In the genomic region with DNA sequence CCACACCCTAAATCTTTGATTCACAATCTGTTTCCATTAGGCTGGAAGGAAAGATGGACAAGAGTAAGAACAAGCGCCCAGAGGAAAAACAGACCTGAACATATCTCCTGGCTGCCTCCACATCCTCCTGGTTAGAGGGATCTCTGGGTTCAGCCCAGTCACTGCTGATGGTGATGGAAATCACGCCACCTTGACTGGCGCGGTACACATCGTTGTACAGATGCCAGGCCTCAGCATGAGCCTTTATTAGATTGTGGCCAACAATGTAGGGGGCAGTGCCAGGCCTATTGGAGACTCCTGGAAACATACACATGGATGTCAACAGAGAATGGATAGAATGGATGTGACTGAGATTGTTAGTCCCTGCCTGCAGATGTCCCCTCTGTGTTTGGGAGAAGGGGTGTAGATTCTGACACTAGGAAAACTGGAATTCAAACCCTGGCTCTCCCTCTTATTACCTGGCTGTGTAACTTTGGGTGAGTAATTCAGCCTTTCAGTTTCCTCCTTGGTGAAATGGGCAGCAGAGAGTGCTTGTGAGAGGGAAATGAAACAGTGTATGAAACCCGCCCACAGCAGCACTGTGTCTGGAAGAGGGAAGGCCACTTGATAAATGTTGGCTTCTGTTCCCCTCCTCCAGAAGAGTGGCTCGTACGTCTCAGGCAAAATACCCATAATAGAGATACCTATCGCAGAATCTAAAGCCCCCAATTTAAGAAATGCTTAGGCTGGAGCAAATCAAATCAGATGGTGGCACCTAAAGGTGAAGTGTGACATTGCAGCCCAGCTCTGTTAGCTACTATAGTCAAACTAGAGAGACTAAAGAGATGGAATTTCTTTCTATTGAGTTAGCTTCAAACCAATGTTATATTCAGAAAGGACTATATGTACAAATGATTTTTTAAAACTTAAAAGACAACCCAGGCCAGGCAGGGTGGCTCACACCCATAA, we compare ENCODE assay signal across 1 cellular context.
TF ChIP-seq lines count a peak whose summit lies in the region.

No MANE protein-coding gene starts in this region.

TF ChIP-seq in GM12878, 131 proteins besides CTCF, POLR2A, EP300 and RAD21:
- TF ChIP-seq, protein P1, sequence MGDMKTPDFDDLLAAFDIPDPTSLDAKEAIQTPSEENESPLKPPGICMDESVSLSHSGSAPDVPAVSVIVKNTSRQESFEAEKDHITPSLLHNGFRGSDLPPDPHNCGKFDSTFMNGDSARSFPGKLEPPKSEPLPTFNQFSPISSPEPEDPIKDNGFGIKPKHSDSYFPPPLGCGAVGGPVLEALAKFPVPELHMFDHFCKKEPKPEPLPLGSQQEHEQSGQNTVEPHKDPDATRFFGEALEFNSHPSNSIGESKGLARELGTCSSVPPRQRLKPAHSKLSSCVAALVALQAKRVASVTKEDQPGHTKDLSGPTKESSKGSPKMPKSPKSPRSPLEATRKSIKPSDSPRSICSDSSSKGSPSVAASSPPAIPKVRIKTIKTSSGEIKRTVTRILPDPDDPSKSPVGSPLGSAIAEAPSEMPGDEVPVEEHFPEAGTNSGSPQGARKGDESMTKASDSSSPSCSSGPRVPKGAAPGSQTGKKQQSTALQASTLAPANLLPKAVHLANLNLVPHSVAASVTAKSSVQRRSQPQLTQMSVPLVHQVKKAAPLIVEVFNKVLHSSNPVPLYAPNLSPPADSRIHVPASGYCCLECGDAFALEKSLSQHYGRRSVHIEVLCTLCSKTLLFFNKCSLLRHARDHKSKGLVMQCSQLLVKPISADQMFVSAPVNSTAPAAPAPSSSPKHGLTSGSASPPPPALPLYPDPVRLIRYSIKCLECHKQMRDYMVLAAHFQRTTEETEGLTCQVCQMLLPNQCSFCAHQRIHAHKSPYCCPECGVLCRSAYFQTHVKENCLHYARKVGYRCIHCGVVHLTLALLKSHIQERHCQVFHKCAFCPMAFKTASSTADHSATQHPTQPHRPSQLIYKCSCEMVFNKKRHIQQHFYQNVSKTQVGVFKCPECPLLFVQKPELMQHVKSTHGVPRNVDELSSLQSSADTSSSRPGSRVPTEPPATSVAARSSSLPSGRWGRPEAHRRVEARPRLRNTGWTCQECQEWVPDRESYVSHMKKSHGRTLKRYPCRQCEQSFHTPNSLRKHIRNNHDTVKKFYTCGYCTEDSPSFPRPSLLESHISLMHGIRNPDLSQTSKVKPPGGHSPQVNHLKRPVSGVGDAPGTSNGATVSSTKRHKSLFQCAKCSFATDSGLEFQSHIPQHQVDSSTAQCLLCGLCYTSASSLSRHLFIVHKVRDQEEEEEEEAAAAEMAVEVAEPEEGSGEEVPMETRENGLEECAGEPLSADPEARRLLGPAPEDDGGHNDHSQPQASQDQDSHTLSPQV (IDR thresholded peaks at IDR 0.05), result no peak
- TF ChIP-seq, protein P2, sequence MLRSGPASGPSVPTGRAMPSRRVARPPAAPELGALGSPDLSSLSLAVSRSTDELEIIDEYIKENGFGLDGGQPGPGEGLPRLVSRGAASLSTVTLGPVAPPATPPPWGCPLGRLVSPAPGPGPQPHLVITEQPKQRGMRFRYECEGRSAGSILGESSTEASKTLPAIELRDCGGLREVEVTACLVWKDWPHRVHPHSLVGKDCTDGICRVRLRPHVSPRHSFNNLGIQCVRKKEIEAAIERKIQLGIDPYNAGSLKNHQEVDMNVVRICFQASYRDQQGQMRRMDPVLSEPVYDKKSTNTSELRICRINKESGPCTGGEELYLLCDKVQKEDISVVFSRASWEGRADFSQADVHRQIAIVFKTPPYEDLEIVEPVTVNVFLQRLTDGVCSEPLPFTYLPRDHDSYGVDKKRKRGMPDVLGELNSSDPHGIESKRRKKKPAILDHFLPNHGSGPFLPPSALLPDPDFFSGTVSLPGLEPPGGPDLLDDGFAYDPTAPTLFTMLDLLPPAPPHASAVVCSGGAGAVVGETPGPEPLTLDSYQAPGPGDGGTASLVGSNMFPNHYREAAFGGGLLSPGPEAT (IDR thresholded peaks at IDR 0.05; ENCODE audit: low read depth), result no peak
- TF ChIP-seq SPI1 (IDR thresholded peaks at IDR 0.05; ENCODE audit: borderline replicate concordance, insufficient read depth, low read depth, low read length), result peak; percentile 33; the same call in 1 of the 2 replicates
